Comparison of ENCODE assay signal across 16 cellular contexts in genomic region chr12:5511256-5511643, GRCh38.
"Had no signal": no experiment of that assay in that cellular context is flagged by ENCODE, and none has a peak within 500 bp of the region (broad histone marks: within the 10 kb centered on the region; RNA-seq: fewer than 3 reads in every experiment).

No MANE protein-coding gene starts in this region.

- DNase-seq: activated CD4-positive, alpha-beta T cell treated with anti-CD3 and anti-CD28 coated beads for 4 hours; activated CD4-positive, alpha-beta T cell treated with anti-CD3 and anti-CD28 coated beads, Interleukin-2, amount 50 U/mL, for 4 hours; activated naive CD4-positive, alpha-beta T cell treated with anti-CD3 and anti-CD28 coated beads, Interleukin-2, amount 50 U/mL, for 16 hours; activated T-cell treated with anti-CD3 and anti-CD28 coated beads, Interleukin-2, amount 50 U/mL, for 1 hour; MM.1S; NCI-H1105; NCI-H1436; NCI-H1694 treated with DMSO at 0.1 percent for 48 hours; NCI-H2081; NCI-H510A treated with DMSO at 0.1 percent for 48 hours; NCI-H69; SHP77; T-helper 1 cell; WERI-Rb-1 had no signal

- H3K4me1 ChIP-seq: breast epithelium had no signal

- H3K36me3 ChIP-seq: breast epithelium, WERI-Rb-1 had no signal

- H3K27ac ChIP-seq: breast epithelium, WERI-Rb-1 had no signal

- H3K9me3 ChIP-seq: breast epithelium had no signal

- H3K27me3 ChIP-seq: breast epithelium had no signal

- H3K4me3 Mint-ChIP-seq: activated CD8-positive, alpha-beta T cell treated with anti-CD3 and anti-CD28 coated beads, Interleukin-2, amount 10 ng/mL, durations not matched to agents 7 days and 5 days had no signal

- H3K27ac Mint-ChIP-seq: activated CD8-positive, alpha-beta T cell treated with anti-CD3 and anti-CD28 coated beads, Interleukin-2, amount 10 ng/mL, durations not matched to agents 7 days and 5 days had no signal
